ENCODE assay signal across 8 cellular contexts in the genomic region with DNA sequence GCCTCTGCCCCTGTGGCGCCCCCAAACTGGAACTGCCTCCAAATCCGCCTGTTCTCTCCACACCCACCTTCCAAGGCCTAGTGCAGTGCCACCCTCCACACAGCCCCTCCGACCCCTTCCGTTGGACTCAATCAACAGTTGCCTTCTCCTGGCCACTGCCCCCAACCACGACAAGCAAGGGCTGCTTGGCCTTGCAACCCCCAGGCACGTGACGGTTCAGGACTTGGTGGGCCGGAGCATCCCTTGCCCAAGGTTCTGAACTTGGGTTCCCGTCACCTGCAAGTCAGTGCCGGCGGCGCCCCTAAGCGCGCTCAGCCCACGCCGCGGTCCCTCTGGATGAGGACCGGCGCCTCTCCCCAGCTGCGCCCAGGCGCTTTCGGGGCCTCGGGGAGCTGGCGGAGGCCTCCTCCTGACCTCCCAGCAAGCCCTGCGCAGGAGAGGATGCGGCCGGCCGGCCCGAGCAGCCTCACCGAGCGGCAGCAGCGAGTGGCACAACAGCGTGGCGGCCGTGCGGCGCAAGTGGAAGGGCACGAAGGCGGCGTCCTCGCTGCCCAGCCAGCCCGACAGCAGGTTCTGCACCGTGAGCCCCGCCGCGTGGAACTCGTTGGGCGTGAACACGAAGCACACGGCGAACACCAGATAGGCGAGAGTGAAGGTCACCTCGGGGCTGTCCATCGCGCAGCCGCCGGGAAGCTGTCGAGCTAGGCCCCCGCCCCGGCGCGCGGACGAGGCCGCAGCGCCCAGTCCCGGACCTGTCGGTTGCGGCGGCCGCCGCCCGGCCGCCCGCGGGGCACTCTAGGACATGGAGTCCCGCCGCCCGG. TPM values are rescaled to one million over a fixed set of nuclear protein-coding genes. Genes with fewer than 3 reads are reported as not detected.
A peak's percentile ranks its signal among the peaks of the same experiment; 100 is the strongest.
DNase-seq lines count a peak whose midpoint lies in the region; ATAC-seq and TF ChIP-seq lines count a peak whose summit lies in the region.

No MANE protein-coding gene starts in this region.

- ATAC-seq in CD8-positive, alpha-beta T cell = peak; percentile 2
- ATAC-seq in HG03469 (IDR thresholded peaks at IDR 0.05; ENCODE audit: unreplicated experiment) = peak; percentile 2
- peak; percentile 21 for ATAC-seq in effector memory CD8-positive, alpha-beta T cell (replicated peaks)
- no peak for ATAC-seq in memory B cell (ENCODE audit: low read depth)

- H3K9ac ChIP-seq in stomach smooth muscle (ENCODE audit: low read length in 2 of 2) = peak overlapping the region; percentile 84 to 86

- intact Hi-C loops in CD8-positive, alpha-beta T cell (cut with DNase I, micrococcal nuclease) = loop anchor here (2.0 to 5.0 kb wide), 4 partner anchors 36 to 518 kb away; a partner anchor contains a TSS

- DNase-seq in CD8-positive, alpha-beta T cell = peak in 5 of 7 experiments; percentile 23 to 69 (median 41)
- peak; percentile 58 for DNase-seq in GM19238 (ENCODE audit: insufficient read length, low spot score)
- peak; percentile 31 to 33 for DNase-seq in activated CD4-positive, alpha-beta T cell treated with anti-CD3 and anti-CD28 coated beads for 4 hours
- peak; percentile 31 to 38 (median 35) for DNase-seq in effector memory CD8-positive, alpha-beta T cell
- peak in 1 of 2 donors; percentile 48 for DNase-seq in memory B cell (ENCODE audit: low spot score in 2 of 2)
- DNase-seq in NCI-H446 (lab: John Stamatoyannopoulos, UW) = no peak

- H3K27ac Mint-ChIP-seq in CD8-positive, alpha-beta T cell = peak overlapping the region; percentile 86
- H3K27ac Mint-ChIP-seq in effector memory CD8-positive, alpha-beta T cell = peak overlapping the region; percentile 94 to 99
- H3K27ac Mint-ChIP-seq in memory B cell = peak overlapping the region; percentile 90

- H3K9me3 Mint-ChIP-seq in CD8-positive, alpha-beta T cell = no peaks in the 10 kb centered on the region
- H3K9me3 Mint-ChIP-seq in effector memory CD8-positive, alpha-beta T cell = no peaks in the 10 kb centered on the region
- H3K9me3 Mint-ChIP-seq in memory B cell = no peaks in the 10 kb centered on the region

- no peaks in the 10 kb centered on the region for H3K27me3 ChIP-seq in CD8-positive, alpha-beta T cell (ENCODE audit: insufficient read depth, low read length)
- no peaks in the 10 kb centered on the region for H3K27me3 ChIP-seq in stomach smooth muscle (ENCODE audit: control insufficient read depth in 1 of 2, insufficient read depth in 2 of 2, low read length in 2 of 2)

- POLR2A ChIA-PET in CD8-positive, alpha-beta T cell (lab: Charles Lee) = interaction anchor here (0.9 to 5.0 kb wide), 11 partner anchors 8 to 150 kb away, joined by 3 to 83 read pairs (median 4); a partner anchor contains a TSS

- H3K4me3 ChIP-seq in CD8-positive, alpha-beta T cell (ENCODE audit: low read depth, low read length) = peak overlapping the region; percentile 74
- H3K4me3 ChIP-seq in stomach smooth muscle (ENCODE audit: low read length in 2 of 2) = peak overlapping the region; percentile 74 to 90

- peaks cover 48% of the 10 kb centered on the region for H3K4me1 ChIP-seq in CD8-positive, alpha-beta T cell (ENCODE audit: insufficient read depth, low read length)
- peaks cover 36% of the 10 kb centered on the region for H3K4me1 ChIP-seq in stomach smooth muscle (ENCODE audit: control insufficient read depth, insufficient read depth, low read length)

- no peaks in the 10 kb centered on the region for H3K27me3 Mint-ChIP-seq in CD8-positive, alpha-beta T cell (ENCODE audit: low read depth)
- H3K27me3 Mint-ChIP-seq in effector memory CD8-positive, alpha-beta T cell = no peaks in the 10 kb centered on the region
- H3K27me3 Mint-ChIP-seq in memory B cell = no peaks in the 10 kb centered on the region

- H3K4me3 Mint-ChIP-seq in CD8-positive, alpha-beta T cell = peak overlapping the region; percentile 84
- peak overlapping the region; percentile 91 for H3K4me3 Mint-ChIP-seq in effector memory CD8-positive, alpha-beta T cell
- peak overlapping the region; percentile 90 for H3K4me3 Mint-ChIP-seq in memory B cell

- no peaks in the 10 kb centered on the region for H3K9me3 ChIP-seq in CD8-positive, alpha-beta T cell (ENCODE audit: low read length)
- H3K9me3 ChIP-seq in stomach smooth muscle (ENCODE audit: control insufficient read depth in 2 of 2, low read length in 2 of 2) = no peaks in the 10 kb centered on the region

- H3K27ac ChIP-seq in CD8-positive, alpha-beta T cell (ENCODE audit: low read depth, low read length) = peak overlapping the region; percentile 59
- peak overlapping the region; percentile 90 for H3K27ac ChIP-seq in stomach smooth muscle (ENCODE audit: low read length)

- no peak for TF ChIP-seq CTCF in CD8-positive, alpha-beta T cell (IDR thresholded peaks at IDR 0.05)

- H3K36me3 ChIP-seq in CD8-positive, alpha-beta T cell (ENCODE audit: insufficient read depth, low read length) = no peaks in the 10 kb centered on the region
- H3K36me3 ChIP-seq in stomach smooth muscle (ENCODE audit: control insufficient read depth in 2 of 2, insufficient read depth in 2 of 2, low read length in 2 of 2) = peaks cover 12 to 18% of the 10 kb centered on the region in 2 donors

- peaks cover 49% of the 10 kb centered on the region for H3K4me1 Mint-ChIP-seq in CD8-positive, alpha-beta T cell (ENCODE audit: low read depth)
- peaks cover 43 to 45% of the 10 kb centered on the region in 2 donors for H3K4me1 Mint-ChIP-seq in effector memory CD8-positive, alpha-beta T cell (ENCODE audit: low read depth in 2 of 2)
- H3K4me1 Mint-ChIP-seq in memory B cell = peaks cover 40% of the 10 kb centered on the region

- peaks cover 36% of the 10 kb centered on the region for H3K36me3 Mint-ChIP-seq in CD8-positive, alpha-beta T cell
- H3K36me3 Mint-ChIP-seq in effector memory CD8-positive, alpha-beta T cell (ENCODE audit: insufficient read depth) = peaks cover 22% of the 10 kb centered on the region
- H3K36me3 Mint-ChIP-seq in memory B cell = peaks cover 3% of the 10 kb centered on the region

- CTCF ChIA-PET in CD8-positive, alpha-beta T cell (lab: Charles Lee) = interaction anchor here (1.1 to 14.5 kb wide), 5 partner anchors 8 to 147 kb away, joined by 3 to 509 read pairs (median 3); a partner anchor contains a TSS

RNA-seq across cellular contexts. Expression of a gene that starts 0.8 kb away (rescaled TPM):
- 10 to 100 TPM; 14.5 to 14.8 TPM for total RNA-seq in CD8-positive, alpha-beta T cell

RNA-seq across cellular contexts. Expression of a gene that starts 0.9 kb away (rescaled TPM):
- 100 to 1,000 TPM; 131 to 137 TPM for total RNA-seq in CD8-positive, alpha-beta T cell

RNA-seq across cellular contexts. Expression of a gene that starts 8.3 kb away (rescaled TPM):
- total RNA-seq in CD8-positive, alpha-beta T cell = 10 to 100 TPM; 61.2 to 62.6 TPM

RNA-seq across cellular contexts. Expression of a gene that starts 36.3 kb away (rescaled TPM):
- 1 to 10 TPM; 1.8 to 1.9 TPM for total RNA-seq in CD8-positive, alpha-beta T cell

Comparison
In these comparisons a context has a peak if more than half of its experiments do, and no peak if none do; other contexts are left out.
1. DNase-seq: peak in CD8-positive, alpha-beta T cell (5 of 7), GM19238 (single experiment), activated CD4-positive, alpha-beta T cell treated with anti-CD3 and anti-CD28 coated beads for 4 hours (2 of 2) and effector memory CD8-positive, alpha-beta T cell (3 of 3); none in NCI-H446 (0 of 2).
2. Peak in every context shown above with its lines, with median percentiles within 50 percentile points of each other: H3K27ac Mint-ChIP-seq and H3K4me3 Mint-ChIP-seq.